29 cellular contexts compared by ENCODE assay signal in the genomic region with DNA sequence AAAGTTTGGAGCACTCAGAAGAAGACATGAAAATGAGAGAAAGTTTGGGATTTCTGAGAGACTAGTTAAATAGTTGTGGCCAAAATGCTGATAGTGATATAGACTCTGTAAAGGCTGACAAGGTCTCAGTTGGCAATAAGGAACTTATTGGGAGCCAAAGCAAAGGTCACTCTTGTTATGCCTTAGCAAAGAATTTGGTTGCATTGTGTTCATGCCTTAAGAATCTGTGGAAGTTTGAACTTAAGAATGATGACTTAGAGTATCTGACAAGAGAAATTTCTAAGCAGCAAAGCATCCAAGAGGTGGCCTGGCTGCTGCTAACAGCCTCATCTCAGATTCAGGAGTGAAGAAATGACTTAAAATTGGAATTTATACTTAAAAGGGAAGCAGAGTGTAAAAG.
"Had no signal": no experiment of that assay in that cellular context is flagged by ENCODE, and none has a peak within 500 bp of the region (broad histone marks: within the 10 kb centered on the region; RNA-seq: fewer than 3 reads in every experiment).

No MANE protein-coding gene starts in this region.

- H3K36me3 ChIP-seq: adrenal gland, breast epithelium had no signal

- H3K27ac ChIP-seq: adrenal gland, breast epithelium, SK-N-MC had no signal

- DNase-seq: activated CD4-positive, alpha-beta memory T cell treated with anti-CD3 and anti-CD28 coated beads, Interleukin-2, amount 10 ng/mL, durations not matched to agents 7 days and 5 days; activated CD4-positive, alpha-beta T cell treated with anti-CD3 and anti-CD28 coated beads, Interleukin-2, amount 50 U/mL, for 1 hour; activated CD4-positive, CD25-positive, alpha-beta regulatory T cell; activated gamma-delta T cell treated with Interleukin-2 at 50 U/mL for 16 hours; activated naive CD4-positive, alpha-beta T cell treated with anti-CD3 and anti-CD28 coated beads, Interleukin-2, amount 10 ng/mL, durations not matched to agents 7 days and 5 days; activated naive CD8-positive, alpha-beta T cell treated with anti-CD3 and anti-CD28 coated beads for 36 hours; activated T-cell treated with anti-CD3 and anti-CD28 coated beads, Interleukin-2, amount 50 U/mL, for 72 hours; adrenal gland; anterior cingulate cortex; central memory CD4-positive, alpha-beta T cell; KBM-7; NCI-H1048; NCI-H146; NCI-H187 treated with DMSO at 0.1 percent for 48 hours; NCI-H2081 treated with DMSO at 0.1 percent for 48 hours; NCI-H226; NCI-H526; NCI-H774; NK-92 treated with Interleukin-12 subunit alpha and Interleukin-12 subunit beta, amount 100 ng/mL, for 24 hours; OCI-M1; RPMI8226; T-cell; T-helper 2 cell; T1000 had no signal

- H3K4me3 ChIP-seq: adrenal gland, breast epithelium, SK-N-MC had no signal

- FAIRE-seq: TTC549 had no signal

- H3K4me1 ChIP-seq: adrenal gland, breast epithelium had no signal

- H3K27me3 ChIP-seq: adrenal gland, breast epithelium had no signal

- H3K9me3 ChIP-seq: adrenal gland had no signal

- ATAC-seq: activated T-cell treated with anti-CD3 and anti-CD28 coated beads, Interleukin-2, amount 50 U/mL, for 72 hours; Panc1; Right ventricle myocardium inferior; T-cell had no signal
